ENCODE assay signal across 9 cellular contexts in genomic region chrX:6021316-6022091, GRCh38.
DNase-seq lines count a peak whose midpoint lies in the region; ATAC-seq and TF ChIP-seq lines count a peak whose summit lies in the region.
"Had no signal": no experiment of that assay in that cellular context is flagged by ENCODE, and none has a peak within 500 bp of the region (broad histone marks: within the 10 kb centered on the region; RNA-seq: fewer than 3 reads in every experiment).

No MANE protein-coding gene starts in this region.

- no peak for ATAC-seq in HG03045 (IDR thresholded peaks at IDR 0.05; ENCODE audit: unreplicated experiment)

- H3K4me2 ChIP-seq in neural progenitor cell, result no peak overlapping the region

- H3K4me3 ChIP-seq in dorsolateral prefrontal cortex, result no peak overlapping the region
- no peak overlapping the region for H3K4me3 ChIP-seq in neural progenitor cell

- peak; percentile 38 for DNase-seq in activated naive CD4-positive, alpha-beta T cell treated with anti-CD3 and anti-CD28 coated beads, Interleukin-2, amount 10 ng/mL, durations not matched to agents 7 days and 5 days
- DNase-seq in activated naive CD4-positive, alpha-beta T cell (lab: John Stamatoyannopoulos, UW), result no peak
- peak; percentile 0 for DNase-seq in HFFc6
- peak; percentile 73 for DNase-seq in NCI-H748 (lab: John Stamatoyannopoulos, UW; ENCODE audit: unreplicated experiment)
- DNase-seq in dorsolateral prefrontal cortex, result peak in 4 of 10 donors; percentile 20 to 56 (median 41)
- peak; percentile 57 for DNase-seq in neural progenitor cell (ENCODE audit: low spot score)
- DNase-seq in NCI-H446 (lab: John Stamatoyannopoulos, UW), result no peak

- no peaks in the 10 kb centered on the region for H4K20me1 ChIP-seq in neural progenitor cell (ENCODE audit: low read depth)

- TF ChIP-seq CTCF in HFFc6 (IDR thresholded peaks at IDR 0.05) (peak; percentile 70), dorsolateral prefrontal cortex (IDR thresholded peaks at IDR 0.05 in 54 of 56, conservative IDR thresholded peaks at IDR 0.05 in 2 of 56; ENCODE audit: low read depth in 1 of 56, partially characterized antibody in 56 of 56) (peak; percentile 29 to 77 (median 67)), neural progenitor cell (IDR thresholded peaks at IDR 0.05) (peak; percentile 72)

- CTCF ChIA-PET in activated naive CD4-positive, alpha-beta T cell treated with anti-CD3 and anti-CD28 coated beads, Interleukin-2, amount 10 ng/mL, durations not matched to agents 7 days and 5 days (lab: Charles Lee), result no interaction called here

- no peaks in the 10 kb centered on the region for H3K9me3 Mint-ChIP-seq in activated naive CD4-positive, alpha-beta T cell treated with anti-CD3 and anti-CD28 coated beads, Interleukin-2, amount 10 ng/mL, durations not matched to agents 7 days and 5 days
- H3K9me3 Mint-ChIP-seq in HFFc6, result no peaks in the 10 kb centered on the region; the same call in 1 of the 2 replicates
- H3K9me3 Mint-ChIP-seq in neural progenitor cell, result peaks cover 5% of the 10 kb centered on the region

- H3K36me3 ChIP-seq in neural progenitor cell, result no peaks in the 10 kb centered on the region

- no peaks in the 10 kb centered on the region for H3K79me2 ChIP-seq in neural progenitor cell (ENCODE audit: low read depth)

- no peak overlapping the region for H3K27ac Mint-ChIP-seq in activated naive CD4-positive, alpha-beta T cell treated with anti-CD3 and anti-CD28 coated beads, Interleukin-2, amount 10 ng/mL, durations not matched to agents 7 days and 5 days
- no peak overlapping the region for H3K27ac Mint-ChIP-seq in HFFc6
- no peak overlapping the region for H3K27ac Mint-ChIP-seq in neural progenitor cell
- H3K27ac Mint-ChIP-seq: activated naive CD8-positive, alpha-beta T cell had no signal

- H3K4me1 ChIP-seq in neural progenitor cell, result peaks cover 8% of the 10 kb centered on the region

- H3K9me3 ChIP-seq in neural progenitor cell (ENCODE audit: low read depth), result peaks cover 5% of the 10 kb centered on the region

- no peaks in the 10 kb centered on the region for H3F3A ChIP-seq in neural progenitor cell (ENCODE audit: low read depth)

- no peaks in the 10 kb centered on the region for H3K36me3 Mint-ChIP-seq in activated naive CD4-positive, alpha-beta T cell treated with anti-CD3 and anti-CD28 coated beads, Interleukin-2, amount 10 ng/mL, durations not matched to agents 7 days and 5 days
- H3K36me3 Mint-ChIP-seq in HFFc6 (ENCODE audit: low read depth) (no peaks in the 10 kb centered on the region), neural progenitor cell (peaks cover 13% of the 10 kb centered on the region)
- H3K36me3 Mint-ChIP-seq: activated naive CD8-positive, alpha-beta T cell had no signal

- H3K27ac ChIP-seq in dorsolateral prefrontal cortex, result no peak overlapping the region
- H3K27ac ChIP-seq in neural progenitor cell, result no peak overlapping the region

- no peaks in the 10 kb centered on the region for H3K4me1 Mint-ChIP-seq in activated naive CD4-positive, alpha-beta T cell treated with anti-CD3 and anti-CD28 coated beads, Interleukin-2, amount 10 ng/mL, durations not matched to agents 7 days and 5 days
- H3K4me1 Mint-ChIP-seq in HFFc6 (ENCODE audit: low read depth) (no peaks in the 10 kb centered on the region), neural progenitor cell (peaks cover 11% of the 10 kb centered on the region)

- H2AFZ ChIP-seq in neural progenitor cell (replicated peaks), result no peak overlapping the region

- no peak overlapping the region for H3K4me3 Mint-ChIP-seq in activated naive CD4-positive, alpha-beta T cell treated with anti-CD3 and anti-CD28 coated beads, Interleukin-2, amount 10 ng/mL, durations not matched to agents 7 days and 5 days
- no peak overlapping the region for H3K4me3 Mint-ChIP-seq in HFFc6
- H3K4me3 Mint-ChIP-seq in neural progenitor cell, result no peak overlapping the region
- H3K4me3 Mint-ChIP-seq: activated naive CD8-positive, alpha-beta T cell had no signal

- no peaks in the 10 kb centered on the region for H3K27me3 Mint-ChIP-seq in activated naive CD4-positive, alpha-beta T cell treated with anti-CD3 and anti-CD28 coated beads, Interleukin-2, amount 10 ng/mL, durations not matched to agents 7 days and 5 days
- H3K27me3 Mint-ChIP-seq in HFFc6 (ENCODE audit: insufficient read depth) (no peaks in the 10 kb centered on the region; the same call in 1 of the 2 replicates), neural progenitor cell (ENCODE audit: insufficient read depth, low read depth) (no peaks in the 10 kb centered on the region)

- no peak overlapping the region for H3K9ac ChIP-seq in neural progenitor cell

- intact Hi-C loops in dorsolateral prefrontal cortex (cut with DNase I), result loop anchor here (5.0 to 10.0 kb wide), 2 partner anchors 203 to 206 kb away; partner anchors contain the start of gene NLGN4X (in 2 of the 2)

- H3K27me3 ChIP-seq in dorsolateral prefrontal cortex (peaks cover 0 to 25% (median 0%) of the 10 kb centered on the region in 45 donors), neural progenitor cell (no peaks in the 10 kb centered on the region)

Comparison
In these comparisons a context has a peak if more than half of its experiments do, and no peak if none do; other contexts are left out.
1. DNase-seq: peak in activated naive CD4-positive, alpha-beta T cell treated with anti-CD3 and anti-CD28 coated beads, Interleukin-2, amount 10 ng/mL, durations not matched to agents 7 days and 5 days (single experiment), HFFc6 (single experiment), NCI-H748 (single experiment) and neural progenitor cell (single experiment); none in activated naive CD4-positive, alpha-beta T cell (0 of 4) and NCI-H446 (0 of 2).
2. Peak in every context shown above with its lines, with median percentiles within 50 percentile points of each other: CTCF ChIP-seq.